ENCODE assay signal across 8 cellular contexts in the genomic region with DNA sequence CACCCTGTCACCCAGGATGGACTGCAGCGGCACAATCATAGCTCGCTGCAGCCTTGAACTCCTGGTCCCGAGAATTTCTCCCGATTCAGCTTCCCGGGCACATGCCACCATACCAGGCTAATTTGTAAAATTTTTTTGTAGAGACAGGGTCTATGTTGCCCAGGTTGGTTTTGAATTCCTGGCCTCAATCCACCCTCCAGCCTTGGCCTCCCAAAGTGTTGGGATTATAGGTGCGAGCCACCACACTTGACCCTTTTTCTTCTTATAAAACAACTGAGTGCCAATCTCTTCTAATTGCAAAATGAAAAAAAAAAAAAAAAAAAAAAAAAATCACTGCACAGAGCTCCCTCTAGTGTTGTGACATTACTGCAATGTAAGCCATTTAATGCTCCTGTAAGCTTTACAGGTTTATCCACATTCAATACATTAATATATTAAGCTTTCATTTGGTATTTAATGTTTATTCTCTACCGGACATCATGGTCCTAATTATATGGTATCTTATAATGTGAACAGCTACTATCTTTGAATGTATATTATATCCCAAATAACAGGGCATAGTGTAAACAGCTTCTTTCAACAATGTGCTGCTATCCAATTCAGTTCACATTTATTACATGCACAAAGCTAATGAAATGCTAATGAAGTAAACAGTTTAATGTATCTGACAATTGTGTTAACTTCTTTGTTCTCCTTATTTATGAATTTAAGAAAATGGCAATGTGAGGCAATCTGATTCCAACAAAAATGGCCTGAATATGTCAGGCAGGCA. TPM values are rescaled to one million over a fixed set of nuclear protein-coding genes. Genes with fewer than 3 reads are reported as not detected.
DNase-seq lines count a peak whose midpoint lies in the region; ATAC-seq, FAIRE-seq and TF ChIP-seq lines count a peak whose summit lies in the region.

No MANE protein-coding gene starts in this region.

- no peak overlapping the region for H3K27ac ChIP-seq in CD4-positive, alpha-beta T cell (ENCODE audit: low read depth, low read length)
- no peak overlapping the region for H3K27ac ChIP-seq in H9 (ENCODE audit: insufficient read length, low read depth, low read length)

- no peaks in the 10 kb centered on the region for H3K9me3 ChIP-seq in CD4-positive, alpha-beta T cell (ENCODE audit: control insufficient read depth, low read length)
- no peaks in the 10 kb centered on the region for H3K9me3 ChIP-seq in H9 (ENCODE audit: control insufficient read depth, low read depth, low read length)

- H3T11ph ChIP-seq in H9 (ENCODE audit: low read length) = no peak overlapping the region

- no peak overlapping the region for H3K4me3 Mint-ChIP-seq in CD4-positive, alpha-beta T cell
- H3K4me3 Mint-ChIP-seq in H9 = no peak overlapping the region
- H3K4me3 Mint-ChIP-seq in T-helper 2 cell treated with Interferon-gamma antibody and Interleukin-4, amounts not matched to agents 5 μg/mL and 100 μg/mL, for 36 hours = no peak overlapping the region

- no peak overlapping the region for H3K4me2 ChIP-seq in H9 (ENCODE audit: insufficient read depth, insufficient read length, low read length)

- H3K27me3 ChIP-seq in CD4-positive, alpha-beta T cell (ENCODE audit: control insufficient read depth, insufficient read depth, low read length) = no peaks in the 10 kb centered on the region
- no peaks in the 10 kb centered on the region for H3K27me3 ChIP-seq in H9 (ENCODE audit: insufficient read depth, low read length)

- no peaks in the 10 kb centered on the region for H3K4me1 Mint-ChIP-seq in CD4-positive, alpha-beta T cell (ENCODE audit: low read depth)
- H3K4me1 Mint-ChIP-seq in H9 = no peaks in the 10 kb centered on the region
- H3K4me1 Mint-ChIP-seq in T-helper 2 cell treated with Interferon-gamma antibody and Interleukin-4, amounts not matched to agents 5 μg/mL and 100 μg/mL, for 36 hours (ENCODE audit: low read depth) = peaks cover 7% of the 10 kb centered on the region

- no peak overlapping the region for H3K18ac ChIP-seq in H9 (ENCODE audit: insufficient read length, low read depth, low read length)

- H2BK20ac ChIP-seq in H9 (ENCODE audit: low read depth, low read length, poor library complexity, severe bottlenecking) = no peak overlapping the region

- H3K56ac ChIP-seq in H9 (ENCODE audit: insufficient read length, low read depth, low read length) = no peak overlapping the region

- H3K14ac ChIP-seq in H9 (ENCODE audit: insufficient read depth, low read length) = no peak overlapping the region

- CTCF ChIA-PET in CD4-positive, alpha-beta T cell (lab: Charles Lee) = interaction anchor here (0.5 to 3.4 kb wide), 27 partner anchors 9 to 1076 kb away, joined by 3 to 38 read pairs (median 3); a partner anchor contains a TSS

- H3K4me1 ChIP-seq in H9 (ENCODE audit: insufficient read depth, low read length) = no peaks in the 10 kb centered on the region

- H4K20me1 ChIP-seq in H9 (ENCODE audit: control insufficient read depth, insufficient read depth, insufficient read length) = no peaks in the 10 kb centered on the region

- no peaks in the 10 kb centered on the region for H3K79me2 ChIP-seq in H9 (ENCODE audit: insufficient read depth, low read length)

- H2BK120ac ChIP-seq in H9 (ENCODE audit: low read depth, low read length, poor library complexity, severe bottlenecking) = no peak overlapping the region

- no peaks in the 10 kb centered on the region for H3K23me2 ChIP-seq in H9 (ENCODE audit: insufficient read length, low read depth, low read length, poor library complexity, severe bottlenecking)

- DNase-seq in CD4-positive, alpha-beta T cell = no peak
- DNase-seq in H9 (no peak), germinal center (ENCODE audit: low spot score) (peak; percentile 30), sciatic nerve (ENCODE audit: low spot score) (no peak), T1000 (lab: John Stamatoyannopoulos, UW) (no peak)
- no peak for DNase-seq in T-helper 2 cell treated with Interferon-gamma antibody and Interleukin-4, amounts not matched to agents 5 μg/mL and 100 μg/mL, for 36 hours (ENCODE audit: low spot score)

- H4K8ac ChIP-seq in H9 (replicated peaks; ENCODE audit: insufficient read length, low read depth, low read length) = no peak overlapping the region

- no peak overlapping the region for H4K91ac ChIP-seq in H9 (ENCODE audit: insufficient read length, low read depth, low read length)

- no peak overlapping the region for H3K9ac ChIP-seq in H9 (ENCODE audit: extremely low read depth, insufficient read length, low read length)

- intact Hi-C loops in CD4-positive, alpha-beta T cell (cut with DNase I, micrococcal nuclease) = loop anchor here (1.0 to 10.0 kb wide), 4 partner anchors 154 to 682 kb away; no protein-coding TSS in a partner anchor
- intact Hi-C loops in sciatic nerve (cut with DNase I) = loop anchor here (10.0 kb wide), 1 partner anchor 150 kb away; no protein-coding TSS in a partner anchor

- no peaks in the 10 kb centered on the region for H3K9me3 Mint-ChIP-seq in CD4-positive, alpha-beta T cell
- H3K9me3 Mint-ChIP-seq in H9 = no peaks in the 10 kb centered on the region
- no peaks in the 10 kb centered on the region for H3K9me3 Mint-ChIP-seq in T-helper 2 cell treated with Interferon-gamma antibody and Interleukin-4, amounts not matched to agents 5 μg/mL and 100 μg/mL, for 36 hours

- no peak overlapping the region for H2BK15ac ChIP-seq in H9 (ENCODE audit: low read depth, low read length)

- peaks cover 82% of the 10 kb centered on the region for H3K36me3 Mint-ChIP-seq in CD4-positive, alpha-beta T cell (ENCODE audit: low read depth)
- H3K36me3 Mint-ChIP-seq in H9 (ENCODE audit: insufficient read depth in 1 of 3, low read depth in 3 of 3) = peaks cover 12 to 31% (median 29%) of the 10 kb centered on the region in 3 experiments; a peak in 6 of 7 replicates
- peaks cover 41% of the 10 kb centered on the region for H3K36me3 Mint-ChIP-seq in T-helper 2 cell treated with Interferon-gamma antibody and Interleukin-4, amounts not matched to agents 5 μg/mL and 100 μg/mL, for 36 hours (ENCODE audit: low read depth)

- no peak overlapping the region for H4K5ac ChIP-seq in H9 (ENCODE audit: insufficient read length, low read depth, low read length)

- H3K23ac ChIP-seq in H9 (ENCODE audit: insufficient read length, low read depth, low read length) = no peak overlapping the region

- peak; percentile 86 for FAIRE-seq in TTC549 (lab: Jason Lieb, UNC)

- H3K79me1 ChIP-seq in H9 (ENCODE audit: insufficient read depth, low read depth, low read length, poor library complexity, severe bottlenecking) = no peaks in the 10 kb centered on the region

- no peak overlapping the region for H2BK12ac ChIP-seq in H9 (ENCODE audit: insufficient read length, low read depth, low read length)

- no peaks in the 10 kb centered on the region for H3K27me3 Mint-ChIP-seq in CD4-positive, alpha-beta T cell
- no peaks in the 10 kb centered on the region for H3K27me3 Mint-ChIP-seq in H9 (ENCODE audit: low read depth)
- no peaks in the 10 kb centered on the region for H3K27me3 Mint-ChIP-seq in T-helper 2 cell treated with Interferon-gamma antibody and Interleukin-4, amounts not matched to agents 5 μg/mL and 100 μg/mL, for 36 hours (ENCODE audit: low read depth)

- H2AFZ ChIP-seq in H9 (ENCODE audit: low read length) = no peak overlapping the region

- WGBS in H9 (ENCODE audit: extremely low coverage, insufficient read length, low lambda C conversion rate) = no CpG with 5 or more reads among the region's 7 CpGs

- H2AK5ac ChIP-seq in H9 (ENCODE audit: insufficient read length, low read length) = no peak overlapping the region

- TF ChIP-seq CTCF in CD4-positive, alpha-beta T cell (IDR thresholded peaks at IDR 0.05) = peak; percentile 77
- TF ChIP-seq CTCF in H9 (conservative IDR thresholded peaks at IDR 0.05) = peak; percentile 76

- H2BK5ac ChIP-seq in H9 (ENCODE audit: insufficient read length, low read length) = no peak overlapping the region

- peak; percentile 52 for ATAC-seq in CD4-positive, alpha-beta T cell (ENCODE audit: poor library complexity)
- ATAC-seq in sciatic nerve (peak; percentile 50), HG03097 (IDR thresholded peaks at IDR 0.05; ENCODE audit: low FRiP score, unreplicated experiment) (no peak)

- H3K27ac Mint-ChIP-seq in CD4-positive, alpha-beta T cell = no peak overlapping the region
- H3K27ac Mint-ChIP-seq in H9 = no peak overlapping the region
- no peak overlapping the region for H3K27ac Mint-ChIP-seq in T-helper 2 cell treated with Interferon-gamma antibody and Interleukin-4, amounts not matched to agents 5 μg/mL and 100 μg/mL, for 36 hours

- POLR2A ChIA-PET in CD4-positive, alpha-beta T cell (lab: Charles Lee) = interaction anchor here (0.8 to 1.3 kb wide), 4 partner anchors 11 to 155 kb away, joined by 3 to 5 read pairs (median 3); no protein-coding TSS in a partner anchor

- H3K4ac ChIP-seq in H9 (ENCODE audit: low read depth, low read length) = no peak overlapping the region

RNA-seq across cellular contexts. Expression of a gene that starts 44.6 kb away (rescaled TPM):
- total RNA-seq in CD4-positive, alpha-beta T cell = 10 to 100 TPM; 93.1 to 95.9 TPM
- total RNA-seq in H9 (2021) (71.6 and 73.1 TPM in 2 replicates), sciatic nerve (86.6 TPM)
